Comparison of ENCODE assay signal across 11 cellular contexts in the genomic region with DNA sequence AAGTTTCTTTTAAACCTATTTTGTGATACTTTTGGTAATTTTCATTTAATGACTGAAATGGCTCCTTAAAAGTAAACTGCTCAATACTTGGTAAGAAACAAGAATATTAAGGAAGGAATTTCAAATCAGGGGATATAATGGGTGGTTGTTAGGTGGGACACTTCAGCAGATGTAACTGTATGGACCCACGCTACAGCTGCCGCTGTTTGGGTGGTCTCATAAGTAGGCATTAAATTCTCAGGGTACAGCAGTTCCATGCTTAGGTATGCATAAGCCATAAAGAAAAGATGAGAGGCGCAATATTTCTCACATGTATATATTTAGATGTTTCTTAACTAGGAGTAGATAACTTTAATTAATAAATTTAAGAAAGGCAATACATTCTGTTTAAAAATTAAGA. TPM values are rescaled to one million over a fixed set of nuclear protein-coding genes. Genes with fewer than 3 reads are reported as not detected.
"Had no signal": no experiment of that assay in that cellular context is flagged by ENCODE, and none has a peak within 500 bp of the region (broad histone marks: within the 10 kb centered on the region; RNA-seq: fewer than 3 reads in every experiment).

No MANE protein-coding gene starts in this region.

- FAIRE-seq: HTR-8/SVneo, K562 had no signal

- DNase-seq: GM23248, GOT3, H7, HFFc6, IMR-90, KG1 had no signal

- H3K9ac ChIP-seq: GM23248 had no signal

- H3K4me3 ChIP-seq: GM23248, HAP-1, K562 had no signal

- ATAC-seq: HCT116, K562 had no signal

- H3K4me1 ChIP-seq: HAP-1 had no signal

- H2AFZ ChIP-seq: GM23248 had no signal

- H3K36me3 ChIP-seq: HAP-1 had no signal

- H3K9me3 ChIP-seq: HAP-1 had no signal

- H3K27ac ChIP-seq: GM23248 had no signal

RNA-seq across cellular contexts. Expression of a gene that starts 35.0 kb away (rescaled TPM):
- total RNA-seq: GM23248, H7, HFFc6, HT-29, K562 had no signal
- polyA plus RNA-seq: GM23248, IMR-90, K562 had no signal
